In the genomic region with DNA sequence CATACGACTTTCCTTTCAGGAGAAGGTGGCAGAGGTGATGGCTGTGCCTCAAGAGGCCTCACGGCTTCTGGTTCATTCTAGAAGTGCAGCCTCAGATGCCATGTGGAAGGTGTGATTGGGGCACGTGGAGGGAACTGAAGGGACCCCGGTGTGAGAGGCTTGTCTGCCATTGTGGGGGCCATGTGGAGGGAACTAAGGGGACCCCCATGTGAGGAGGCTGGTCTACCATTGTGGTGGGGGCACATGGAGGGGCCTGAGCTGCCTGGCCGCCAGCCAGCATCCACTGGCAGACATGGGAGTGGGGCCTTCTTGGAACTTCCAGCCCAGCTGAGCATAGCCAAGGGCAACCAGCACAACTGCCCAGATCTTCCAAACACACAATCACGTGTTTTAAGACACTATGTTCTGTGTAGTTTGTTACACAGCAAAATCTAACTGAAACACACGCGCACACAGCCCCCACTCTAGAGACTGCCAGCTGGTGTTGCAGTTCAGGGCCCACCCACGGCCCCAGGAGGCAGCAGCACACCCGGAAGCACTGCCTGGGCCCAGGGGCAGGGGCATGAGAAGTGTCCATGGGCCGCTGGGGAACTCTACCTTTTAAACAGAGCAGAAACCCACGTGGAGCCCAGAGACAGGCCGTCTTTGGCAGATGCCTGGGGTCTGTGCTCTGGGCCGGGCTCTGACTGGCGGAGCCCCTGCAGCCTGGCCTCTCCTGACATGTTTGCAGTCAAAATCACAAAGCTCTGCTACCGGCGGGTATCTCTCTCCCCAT, we compare ENCODE assay signal across 23 cellular contexts.
DNase-seq lines count a peak whose midpoint lies in the region; ATAC-seq and TF ChIP-seq lines count a peak whose summit lies in the region.
"Had no signal": no experiment of that assay in that cellular context is flagged by ENCODE, and none has a peak within 500 bp of the region (broad histone marks: within the 10 kb centered on the region; RNA-seq: fewer than 3 reads in every experiment).

No MANE protein-coding gene starts in this region.

- H3K9me3 ChIP-seq in KOPT-K1 (ENCODE audit: insufficient read depth, low read length, poor library complexity, severe bottlenecking) = no peaks in the 10 kb centered on the region
- no peaks in the 10 kb centered on the region for H3K9me3 ChIP-seq in neutrophil
- no peaks in the 10 kb centered on the region for H3K9me3 ChIP-seq in tibial artery
- H3K9me3 ChIP-seq: colonic mucosa, SJSA1 had no signal

- H3K9me3 Mint-ChIP-seq in activated CD8-positive, alpha-beta T cell treated with anti-CD3 and anti-CD28 coated beads for 36 hours = no peaks in the 10 kb centered on the region
- H3K9me3 Mint-ChIP-seq in activated CD8-positive, alpha-beta T cell treated with anti-CD3 and anti-CD28 coated beads, Interleukin-2, amount 10 ng/mL, durations not matched to agents 7 days and 5 days (ENCODE audit: insufficient read depth) = no peaks in the 10 kb centered on the region
- H3K9me3 Mint-ChIP-seq: activated naive CD4-positive, alpha-beta T cell treated with anti-CD3 and anti-CD28 coated beads, Interleukin-2, amount 50 U/mL, for 72 hours had no signal

- H3K18ac ChIP-seq in mesendoderm (ENCODE audit: low read length) = no peak overlapping the region

- H2AK5ac ChIP-seq in mesendoderm (ENCODE audit: low read length) = no peak overlapping the region

- peak overlapping the region; percentile 19 for H3K27ac ChIP-seq in KOPT-K1 (ENCODE audit: low read depth, low read length, poor library complexity, severe bottlenecking)
- H3K27ac ChIP-seq in cingulate gyrus (ENCODE audit: low read depth, low read length) = peak overlapping the region; percentile 54
- peak overlapping the region; percentile 98 for H3K27ac ChIP-seq in neutrophil
- no peak overlapping the region for H3K27ac ChIP-seq in tibial artery
- H3K27ac ChIP-seq in mesendoderm (ENCODE audit: low read depth, low read length) = no peak overlapping the region
- H3K27ac ChIP-seq: colonic mucosa, SJSA1 had no signal

- H3K27me3 ChIP-seq in neutrophil = no peaks in the 10 kb centered on the region
- no peaks in the 10 kb centered on the region for H3K27me3 ChIP-seq in tibial artery
- H3K27me3 ChIP-seq in mesendoderm (ENCODE audit: insufficient read depth, low read length, poor library complexity) = no peaks in the 10 kb centered on the region
- H3K27me3 ChIP-seq: colonic mucosa had no signal

- H3K4me3 ChIP-seq in neutrophil (ENCODE audit: low read depth in 1 of 2, low read length in 1 of 2) = peak overlapping the region in 1 of 2 experiments; percentile 25
- no peak overlapping the region for H3K4me3 ChIP-seq in tibial artery
- no peak overlapping the region for H3K4me3 ChIP-seq in mesendoderm (ENCODE audit: low read length)
- H3K4me3 ChIP-seq: colonic mucosa, SJSA1, skin epidermis had no signal

- TF ChIP-seq CTCF in activated CD8-positive, alpha-beta T cell treated with anti-CD3 and anti-CD28 coated beads for 36 hours (IDR thresholded peaks at IDR 0.05) = no peak
- TF ChIP-seq CTCF in neutrophil (IDR thresholded peaks at IDR 0.05) = no peak
- no peak for TF ChIP-seq CTCF in tibial artery (IDR thresholded peaks at IDR 0.05)

- H3K56ac ChIP-seq in mesendoderm (ENCODE audit: low read length) = no peak overlapping the region

- peaks cover 18% of the 10 kb centered on the region for H3K36me3 Mint-ChIP-seq in activated CD8-positive, alpha-beta T cell treated with anti-CD3 and anti-CD28 coated beads for 36 hours (ENCODE audit: low read depth)
- peaks cover 61% of the 10 kb centered on the region for H3K36me3 Mint-ChIP-seq in activated CD8-positive, alpha-beta T cell treated with anti-CD3 and anti-CD28 coated beads, Interleukin-2, amount 10 ng/mL, durations not matched to agents 7 days and 5 days (ENCODE audit: low read depth)

- no peak for DNase-seq in activated CD8-positive, alpha-beta T cell treated with anti-CD3 and anti-CD28 coated beads for 36 hours
- no peak for DNase-seq in activated CD8-positive, alpha-beta T cell treated with anti-CD3 and anti-CD28 coated beads, Interleukin-2, amount 10 ng/mL, durations not matched to agents 7 days and 5 days
- DNase-seq in tibial artery (no peak), T-helper 9 cell (no peak), mesendoderm (no peak)
- DNase-seq: C1 segment of cervical spinal cord; colonic mucosa; DMS53; HCEC 1CT; mammary epithelial cell; NCI-H1417; NCI-H2171 treated with DMSO at 0.1 percent for 48 hours; NCI-H69; stimulated activated CD4-positive, alpha-beta T cell treated with anti-CD3 and anti-CD28 coated beads, Interleukin-4, amount 100 ng/mL, for 24 hours; T1000 had no signal

- no peak overlapping the region for H3K23ac ChIP-seq in mesendoderm (ENCODE audit: low read length)

- no peak overlapping the region for H4K5ac ChIP-seq in mesendoderm (ENCODE audit: low read length)

- H3K4me1 ChIP-seq in neutrophil (ENCODE audit: control insufficient read depth in 1 of 2, insufficient read depth in 1 of 2, low read depth in 1 of 2, low read length in 1 of 2) = peaks cover 100% of the 10 kb centered on the region in 2 experiments
- H3K4me1 ChIP-seq in tibial artery = no peaks in the 10 kb centered on the region
- H3K4me1 ChIP-seq in mesendoderm (ENCODE audit: control insufficient read depth, low read depth, low read length) = peaks cover 4% of the 10 kb centered on the region
- H3K4me1 ChIP-seq: SJSA1 had no signal

- no CpG with 5 or more reads among the region's 17 CpGs for WGBS in mesendoderm (ENCODE audit: extremely low coverage, insufficient coverage, low lambda C conversion rate)

- no peak overlapping the region for H2BK15ac ChIP-seq in mesendoderm (replicated peaks; ENCODE audit: low read depth)

- no peak overlapping the region for H3K4ac ChIP-seq in mesendoderm (ENCODE audit: low read depth, low read length)

- no peak overlapping the region for H3K4me3 Mint-ChIP-seq in activated CD8-positive, alpha-beta T cell treated with anti-CD3 and anti-CD28 coated beads for 36 hours
- H3K4me3 Mint-ChIP-seq in activated CD8-positive, alpha-beta T cell treated with anti-CD3 and anti-CD28 coated beads, Interleukin-2, amount 10 ng/mL, durations not matched to agents 7 days and 5 days = no peak overlapping the region

- no peaks in the 10 kb centered on the region for H3K27me3 Mint-ChIP-seq in activated CD8-positive, alpha-beta T cell treated with anti-CD3 and anti-CD28 coated beads for 36 hours
- H3K27me3 Mint-ChIP-seq in activated CD8-positive, alpha-beta T cell treated with anti-CD3 and anti-CD28 coated beads, Interleukin-2, amount 10 ng/mL, durations not matched to agents 7 days and 5 days (ENCODE audit: low read depth) = no peaks in the 10 kb centered on the region

- peak overlapping the region; percentile 17 for H3K27ac Mint-ChIP-seq in activated CD8-positive, alpha-beta T cell treated with anti-CD3 and anti-CD28 coated beads for 36 hours
- H3K27ac Mint-ChIP-seq in activated CD8-positive, alpha-beta T cell treated with anti-CD3 and anti-CD28 coated beads, Interleukin-2, amount 10 ng/mL, durations not matched to agents 7 days and 5 days = no peak overlapping the region
- H3K27ac Mint-ChIP-seq: progenitor cell of endocrine pancreas had no signal

- no peaks in the 10 kb centered on the region for H3K79me1 ChIP-seq in mesendoderm (ENCODE audit: low read length)

- intact Hi-C loops in activated CD8-positive, alpha-beta T cell treated with anti-CD3 and anti-CD28 coated beads for 36 hours (cut with micrococcal nuclease) = no loop called here
- intact Hi-C loops in tibial artery (cut with DNase I; ENCODE audit: low total_unique reads) = no loop called here

- ATAC-seq in activated CD8-positive, alpha-beta T cell treated with anti-CD3 and anti-CD28 coated beads for 36 hours = no peak
- no peak for ATAC-seq in activated CD8-positive, alpha-beta T cell treated with anti-CD3 and anti-CD28 coated beads, Interleukin-2, amount 10 ng/mL, durations not matched to agents 7 days and 5 days
- ATAC-seq: activated naive CD4-positive, alpha-beta T cell treated with anti-CD3 and anti-CD28 coated beads, Interleukin-2, amount 50 U/mL, for 72 hours; HepG2 had no signal

- peaks cover 48% of the 10 kb centered on the region for H3K36me3 ChIP-seq in KOPT-K1 (ENCODE audit: insufficient read depth, low read length)
- H3K36me3 ChIP-seq in neutrophil = peaks cover 64% of the 10 kb centered on the region
- H3K36me3 ChIP-seq in tibial artery = peaks cover 0 to under 1% (median 0%) of the 10 kb centered on the region in 3 donors
- no peaks in the 10 kb centered on the region for H3K36me3 ChIP-seq in mesendoderm (ENCODE audit: control insufficient read depth, insufficient read depth, low read length)
- H3K36me3 ChIP-seq: colonic mucosa, SJSA1 had no signal

- no peak overlapping the region for H4K8ac ChIP-seq in mesendoderm (ENCODE audit: low read depth, low read length)

- H2BK120ac ChIP-seq in mesendoderm (ENCODE audit: low read depth, low read length) = no peak overlapping the region

- H3K79me2 ChIP-seq in mesendoderm (ENCODE audit: control insufficient read depth, insufficient read depth, low read length) = no peaks in the 10 kb centered on the region

- peaks cover 91% of the 10 kb centered on the region for H3K4me1 Mint-ChIP-seq in activated CD8-positive, alpha-beta T cell treated with anti-CD3 and anti-CD28 coated beads for 36 hours (ENCODE audit: low read depth)
- peaks cover 93% of the 10 kb centered on the region for H3K4me1 Mint-ChIP-seq in activated CD8-positive, alpha-beta T cell treated with anti-CD3 and anti-CD28 coated beads, Interleukin-2, amount 10 ng/mL, durations not matched to agents 7 days and 5 days (ENCODE audit: low read depth)

- no peak overlapping the region for H2BK5ac ChIP-seq in mesendoderm (ENCODE audit: low read length)

- no peak overlapping the region for H3K4me2 ChIP-seq in mesendoderm (ENCODE audit: low read length)

- CTCF ChIA-PET in activated CD8-positive, alpha-beta T cell treated with anti-CD3 and anti-CD28 coated beads for 36 hours (lab: Charles Lee) = interaction anchor here (1.2 to 13.0 kb wide), 5 partner anchors 12 to 445 kb away, joined by 3 to 118 read pairs (median 7); no protein-coding TSS in a partner anchor
- CTCF ChIA-PET in activated CD8-positive, alpha-beta T cell treated with anti-CD3 and anti-CD28 coated beads, Interleukin-2, amount 10 ng/mL, durations not matched to agents 7 days and 5 days (lab: Charles Lee) = interaction anchor here (0.9 to 5.6 kb wide), 4 partner anchors 11 to 85 kb away, joined by 3 to 46 read pairs (median 8); no protein-coding TSS in a partner anchor

- POLR2A ChIA-PET in activated CD8-positive, alpha-beta T cell treated with anti-CD3 and anti-CD28 coated beads for 36 hours (lab: Charles Lee) = interaction anchor here (1.1 kb wide), 1 partner anchor 11 kb away, joined by 3 read pairs; no protein-coding TSS in a partner anchor
- POLR2A ChIA-PET in activated CD8-positive, alpha-beta T cell treated with anti-CD3 and anti-CD28 coated beads, Interleukin-2, amount 10 ng/mL, durations not matched to agents 7 days and 5 days (lab: Charles Lee) = interaction anchor here (0.7 to 3.0 kb wide), 3 partner anchors 8 to 557 kb away, joined by 3 to 18 read pairs (median 4); no protein-coding TSS in a partner anchor

- no peak overlapping the region for H3K9ac ChIP-seq in mesendoderm (ENCODE audit: low read length)

Comparison
In these comparisons a context has a peak if more than half of its experiments do, and no peak if none do; other contexts are left out.
1. H3K27ac ChIP-seq: peak in KOPT-K1 (single experiment), cingulate gyrus (single experiment) and neutrophil (single experiment); none in tibial artery (0 of 2) and mesendoderm (single experiment).